In the genomic region with DNA sequence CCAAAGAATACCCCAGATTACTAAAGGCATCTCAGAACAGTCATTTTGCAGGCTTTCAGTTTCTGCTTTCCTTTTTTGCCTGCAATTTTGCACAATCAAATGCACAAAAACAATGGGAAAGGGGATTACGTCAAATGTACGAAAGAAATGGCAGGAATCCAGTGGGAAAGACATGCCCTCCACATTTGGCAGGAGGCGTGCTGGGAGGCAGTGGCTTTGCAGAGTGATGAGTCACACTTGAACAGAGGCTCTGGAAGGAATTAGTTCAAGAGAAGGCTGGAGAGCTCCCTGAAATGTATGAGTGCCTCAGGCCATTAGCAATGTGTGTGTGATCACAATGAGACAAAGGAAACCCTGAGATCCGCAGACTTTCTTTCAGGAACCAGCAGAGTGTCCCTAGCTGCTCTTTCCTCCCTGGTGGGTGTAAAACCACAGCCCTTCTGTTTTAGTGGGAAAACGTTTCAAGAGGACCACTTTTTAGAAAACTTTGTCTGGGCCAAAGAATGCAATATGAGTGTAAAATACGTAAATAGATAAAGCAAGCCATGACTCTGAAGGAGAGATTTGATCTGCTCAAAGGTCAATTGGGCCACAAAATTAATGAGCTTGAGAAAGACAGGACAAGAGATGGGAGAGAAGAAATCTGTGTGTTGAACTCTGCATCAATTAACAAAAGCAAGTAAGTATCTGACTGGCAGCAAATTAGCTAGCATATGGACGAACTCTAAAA, we compare ENCODE assay signal across 2 cellular contexts.
TF ChIP-seq lines count a peak whose summit lies in the region.

No MANE protein-coding gene starts in this region.

TF ChIP-seq in A549, 52 proteins besides CTCF, POLR2A, EP300 and RAD21 (continued from another document):
- peak; percentile 79 for TF ChIP-seq GATA3 (IDR thresholded peaks at IDR 0.05; ENCODE audit: borderline replicate concordance)
- TF ChIP-seq, protein P1, sequence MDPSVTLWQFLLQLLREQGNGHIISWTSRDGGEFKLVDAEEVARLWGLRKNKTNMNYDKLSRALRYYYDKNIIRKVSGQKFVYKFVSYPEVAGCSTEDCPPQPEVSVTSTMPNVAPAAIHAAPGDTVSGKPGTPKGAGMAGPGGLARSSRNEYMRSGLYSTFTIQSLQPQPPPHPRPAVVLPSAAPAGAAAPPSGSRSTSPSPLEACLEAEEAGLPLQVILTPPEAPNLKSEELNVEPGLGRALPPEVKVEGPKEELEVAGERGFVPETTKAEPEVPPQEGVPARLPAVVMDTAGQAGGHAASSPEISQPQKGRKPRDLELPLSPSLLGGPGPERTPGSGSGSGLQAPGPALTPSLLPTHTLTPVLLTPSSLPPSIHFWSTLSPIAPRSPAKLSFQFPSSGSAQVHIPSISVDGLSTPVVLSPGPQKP (IDR thresholded peaks at IDR 0.05; ENCODE audit: low read depth, low read length): no peak
- TF ChIP-seq SMC3 (IDR thresholded peaks at IDR 0.05): peak; percentile 37; the same call in 2 of the 3 replicates
- no peak for TF ChIP-seq CHD2 (IDR thresholded peaks at IDR 0.05; ENCODE audit: low read length, partially characterized antibody)
- no peak for TF ChIP-seq TP53 (CRISPR knock-in tag; IDR thresholded peaks at IDR 0.05)
- TF ChIP-seq, protein P2, sequence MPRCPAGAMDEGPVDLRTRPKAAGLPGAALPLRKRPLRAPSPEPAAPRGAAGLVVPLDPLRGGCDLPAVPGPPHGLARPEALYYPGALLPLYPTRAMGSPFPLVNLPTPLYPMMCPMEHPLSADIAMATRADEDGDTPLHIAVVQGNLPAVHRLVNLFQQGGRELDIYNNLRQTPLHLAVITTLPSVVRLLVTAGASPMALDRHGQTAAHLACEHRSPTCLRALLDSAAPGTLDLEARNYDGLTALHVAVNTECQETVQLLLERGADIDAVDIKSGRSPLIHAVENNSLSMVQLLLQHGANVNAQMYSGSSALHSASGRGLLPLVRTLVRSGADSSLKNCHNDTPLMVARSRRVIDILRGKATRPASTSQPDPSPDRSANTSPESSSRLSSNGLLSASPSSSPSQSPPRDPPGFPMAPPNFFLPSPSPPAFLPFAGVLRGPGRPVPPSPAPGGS (IDR thresholded peaks at IDR 0.05): peak; percentile 73; the same call in 1 of the 3 replicates
- TF ChIP-seq MAZ (IDR thresholded peaks at IDR 0.05; ENCODE audit: borderline replicate concordance, low read depth, low read length): no peak
- no peak for TF ChIP-seq CBX2 (IDR thresholded peaks at IDR 0.05; ENCODE audit: borderline replicate concordance, low read depth)
- no peak for TF ChIP-seq SREBF2 (IDR thresholded peaks at IDR 0.05)
- no peak for TF ChIP-seq PHF8 (IDR thresholded peaks at IDR 0.05; ENCODE audit: borderline replicate concordance, low read depth)
- TF ChIP-seq JUNB (IDR thresholded peaks at IDR 0.05): peak; percentile 87
- no peak for TF ChIP-seq POLR2AphosphoS2 (conservative IDR thresholded peaks at IDR 0.05; ENCODE audit: low read length)
- TF ChIP-seq HOXA7 (CRISPR knock-in tag; IDR thresholded peaks at IDR 0.05): no peak
- TF ChIP-seq BHLHE40 (IDR thresholded peaks at IDR 0.05; ENCODE audit: low read depth, low read length): no peak
- TF ChIP-seq RCOR1 (IDR thresholded peaks at IDR 0.05; ENCODE audit: low read depth, low read length): no peak
- TF ChIP-seq ZC3H11A (IDR thresholded peaks at IDR 0.05): no peak
- no peak for TF ChIP-seq ZSCAN20 (CRISPR knock-in tag; IDR thresholded peaks at IDR 0.05)
- TF ChIP-seq, protein P3, sequence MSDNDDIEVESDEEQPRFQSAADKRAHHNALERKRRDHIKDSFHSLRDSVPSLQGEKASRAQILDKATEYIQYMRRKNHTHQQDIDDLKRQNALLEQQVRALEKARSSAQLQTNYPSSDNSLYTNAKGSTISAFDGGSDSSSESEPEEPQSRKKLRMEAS (IDR thresholded peaks at IDR 0.05): peak; percentile 90
- no peak for TF ChIP-seq CHD4 (IDR thresholded peaks at IDR 0.05; ENCODE audit: borderline replicate concordance)
- TF ChIP-seq MAFK (IDR thresholded peaks at IDR 0.05; ENCODE audit: partially characterized antibody): peak; percentile 86
TF ChIP-seq in A549: peak in this region for 14.

TF ChIP-seq in SK-N-SH, 30 proteins besides CTCF, POLR2A, EP300 and RAD21 (continued from another document):
- TF ChIP-seq NFIC (IDR thresholded peaks at IDR 0.05; ENCODE audit: borderline replicate concordance) (peak; percentile 90), CHD2 (IDR thresholded peaks at IDR 0.05; ENCODE audit: low read length, partially characterized antibody) (peak; percentile 70), GATA2 (CRISPR knock-in tag; IDR thresholded peaks at IDR 0.05) (peak; percentile 48), TAF1 (IDR thresholded peaks at IDR 0.05; ENCODE audit: borderline replicate concordance, low read depth, low read length) (no peak)
TF ChIP-seq in SK-N-SH: peak in this region for 18.
